Comparison of ENCODE assay signal across 11 cellular contexts in genomic region chr1:41333146-41333784, GRCh38. TPM values are rescaled to one million over a fixed set of nuclear protein-coding genes. Genes with fewer than 3 reads are reported as not detected.
DNase-seq lines count a peak whose midpoint lies in the region; ATAC-seq and TF ChIP-seq lines count a peak whose summit lies in the region.
"Had no signal": no experiment of that assay in that cellular context is flagged by ENCODE, and none has a peak within 500 bp of the region (broad histone marks: within the 10 kb centered on the region; RNA-seq: fewer than 3 reads in every experiment).

No MANE protein-coding gene starts in this region.

- TF ChIP-seq CTCF in GM23338 (conservative IDR thresholded peaks at IDR 0.05; ENCODE audit: low read depth in 2 of 2), result no peak

- H3K4me2 ChIP-seq in GM23338, result no peak overlapping the region

- peak overlapping the region; percentile 47; the same call in 1 of the 2 replicates for H2AFZ ChIP-seq in GM23338

- H3K27me3 Mint-ChIP-seq in GM23338 (ENCODE audit: insufficient read depth, low read depth, poor library complexity), result peaks cover 10% of the 10 kb centered on the region

- no peak overlapping the region for H3K4me3 ChIP-seq in GM23338

- no peak overlapping the region for H3K27ac Mint-ChIP-seq in GM23338

- H3K36me3 Mint-ChIP-seq in GM23338 (ENCODE audit: low read depth), result no peaks in the 10 kb centered on the region

- no peak for DNase-seq in GM23338 (ENCODE audit: low spot score)
- DNase-seq in RKO (ENCODE audit: low spot score), result peak; percentile 71
- DNase-seq in astrocyte of the hippocampus (ENCODE audit: low read depth, low spot score), result peak; percentile 75
- peak; percentile 3 for DNase-seq in stimulated activated CD4-positive, alpha-beta T cell treated with anti-CD3 and anti-CD28 coated beads, Interleukin-12 subunit alpha, Interleukin-12 subunit beta, amount 100 ng/mL, for 4 hours
- DNase-seq in substantia nigra (lab: John Stamatoyannopoulos, UW), result no peak
- DNase-seq in NCI-H2081 (lab: John Stamatoyannopoulos, UW), result no peak
- DNase-seq in occipital lobe (lab: John Stamatoyannopoulos, UW), result no peak
- DNase-seq: NCI-H446, T-helper 9 cell had no signal

- peaks cover 7% of the 10 kb centered on the region for H3K9me3 Mint-ChIP-seq in GM23338

- ATAC-seq in GM23338, result no peak
- no peak for ATAC-seq in HG02885 (IDR thresholded peaks at IDR 0.05; ENCODE audit: poor library complexity, unreplicated experiment)

- no peaks in the 10 kb centered on the region for H3K36me3 ChIP-seq in GM23338 (ENCODE audit: insufficient read depth)
- H3K36me3 ChIP-seq: neutrophil had no signal

- no peak overlapping the region for H3K4me3 Mint-ChIP-seq in GM23338

- H3K4me1 Mint-ChIP-seq in GM23338, result peaks cover 8% of the 10 kb centered on the region

- H3K4me1 ChIP-seq in GM23338 (ENCODE audit: insufficient read depth), result no peaks in the 10 kb centered on the region

- no peaks in the 10 kb centered on the region for H4K20me1 ChIP-seq in GM23338 (replicated peaks; ENCODE audit: insufficient read depth)

- no peaks in the 10 kb centered on the region for H3K9me2 ChIP-seq in GM23338 (ENCODE audit: insufficient read depth)

- no peaks in the 10 kb centered on the region for H3K27me3 ChIP-seq in GM23338 (ENCODE audit: insufficient read depth)

- H3K27ac ChIP-seq in GM23338 (ENCODE audit: low read depth) (no peak overlapping the region), substantia nigra (ENCODE audit: low read depth, low read length, poor library complexity, severe bottlenecking) (no peak overlapping the region)
- H3K27ac ChIP-seq: neutrophil had no signal

- no peaks in the 10 kb centered on the region for H3F3A ChIP-seq in GM23338 (replicated peaks; ENCODE audit: low read depth)

- H3K79me2 ChIP-seq in GM23338 (replicated peaks; ENCODE audit: insufficient read depth), result no peaks in the 10 kb centered on the region

TF ChIP-seq in GM23338, 12 proteins besides CTCF, POLR2A, EP300 and RAD21:
- no peak for TF ChIP-seq NANOG (IDR thresholded peaks at IDR 0.05; ENCODE audit: borderline replicate concordance)

RNA-seq across cellular contexts. Expression of gene FOXO6, which starts 28.0 kb away (rescaled TPM):
- total RNA-seq in GM23338 (2014; rRNA removed; shearing (Covaris generic)), result 4.2 and 4.5 TPM in 2 replicates
- 0.66 and 0.68 TPM in 2 replicates for polyA plus RNA-seq in GM23338 (2016; fragmentation: Nextera tagmentation; extraction: Ambion mirVana)
- total RNA-seq in occipital lobe, result 5.9 TPM

Comparison
In these comparisons a context has a peak if more than half of its experiments do, and no peak if none do; other contexts are left out.
1. DNase-seq: peak in RKO (single experiment), astrocyte of the hippocampus (single experiment) and stimulated activated CD4-positive, alpha-beta T cell treated with anti-CD3 and anti-CD28 coated beads, Interleukin-12 subunit alpha, Interleukin-12 subunit beta, amount 100 ng/mL, for 4 hours (single experiment); none in GM23338 (single experiment), substantia nigra (0 of 49), NCI-H2081 (0 of 2) and occipital lobe (single experiment).